Comparison of ENCODE assay signal across 1 cellular context in genomic region chr1:205294175-205294913, GRCh38.
A peak's percentile ranks its signal among the peaks of the same experiment; 100 is the strongest.
TF ChIP-seq lines count a peak whose summit lies in the region.

No MANE protein-coding gene starts in this region.

TF ChIP-seq in K562, 482 proteins besides CTCF, POLR2A, EP300 and RAD21 (continued from another document and continues in another):
- no peak for TF ChIP-seq ELK1 (CRISPR knock-in tag; IDR thresholded peaks at IDR 0.05)
- TF ChIP-seq PHTF2 (CRISPR knock-in tag; IDR thresholded peaks at IDR 0.05), result no peak
- TF ChIP-seq SETDB1 (IDR thresholded peaks at IDR 0.05; ENCODE audit: low read length), result no peak
- no peak for TF ChIP-seq ZBTB17 (CRISPR knock-in tag; IDR thresholded peaks at IDR 0.05)
- no peak for TF ChIP-seq GTF2E2 (tag; IDR thresholded peaks at IDR 0.05)
- TF ChIP-seq ZBTB26 (CRISPR knock-in tag; IDR thresholded peaks at IDR 0.05), result no peak
- no peak for TF ChIP-seq ZNF347 (CRISPR knock-in tag; IDR thresholded peaks at IDR 0.05; ENCODE audit: low read depth)
- TF ChIP-seq MGA (IDR thresholded peaks at IDR 0.05), result 0 out of 2 replicates have a peak, but pooled peaks have one; percentile 14
- peak; percentile 55 for TF ChIP-seq FOS (IDR thresholded peaks at IDR 0.05; ENCODE audit: extremely low read depth, insufficient read length)
- TF ChIP-seq PRPF4 (IDR thresholded peaks at IDR 0.05; ENCODE audit: insufficient read depth, low read depth, low read length, poor library complexity, severe bottlenecking), result no peak
- no peak for TF ChIP-seq TRIM28 (IDR thresholded peaks at IDR 0.05)
- TF ChIP-seq SMAD2 (IDR thresholded peaks at IDR 0.05; ENCODE audit: low read depth, low read length), result no peak
- TF ChIP-seq SRSF7 (optimal IDR thresholded peaks at IDR 0.05; ENCODE audit: low read depth, low read length), result no peak
- TF ChIP-seq RBM15 (IDR thresholded peaks at IDR 0.05; ENCODE audit: insufficient read depth, low read length), result no peak
- TF ChIP-seq ILF3 (IDR thresholded peaks at IDR 0.05; ENCODE audit: borderline replicate concordance), result no peak
- no peak for TF ChIP-seq HLTF (IDR thresholded peaks at IDR 0.05)
- TF ChIP-seq CBFA2T3 (IDR thresholded peaks at IDR 0.05), result peak; percentile 19; the same call in 1 of the 2 replicates
- TF ChIP-seq ZNF518B (CRISPR knock-in tag; IDR thresholded peaks at IDR 0.05), result no peak
- TF ChIP-seq SOX6 (IDR thresholded peaks at IDR 0.05), result 0 out of 2 replicates have a peak, but pooled peaks have one; percentile 33
- TF ChIP-seq WHSC1 (IDR thresholded peaks at IDR 0.05; ENCODE audit: low read length), result no peak
- TF ChIP-seq SAP30 (IDR thresholded peaks at IDR 0.05; ENCODE audit: borderline replicate concordance, insufficient read depth, low read depth, low read length, poor library complexity, severe bottlenecking), result no peak
- no peak for TF ChIP-seq ZFP36 (IDR thresholded peaks at IDR 0.05; ENCODE audit: low read depth, low read length, partially characterized antibody)
- TF ChIP-seq ZFP91 (CRISPR knock-in tag; IDR thresholded peaks at IDR 0.05), result no peak
- TF ChIP-seq ZNF592 (IDR thresholded peaks at IDR 0.05), result no peak
- TF ChIP-seq E2F1 (CRISPR knock-in tag; IDR thresholded peaks at IDR 0.05), result no peak
- TF ChIP-seq NFYB (IDR thresholded peaks at IDR 0.05; ENCODE audit: extremely low read depth, insufficient read length), result no peak
- TF ChIP-seq NR2C1 (IDR thresholded peaks at IDR 0.05), result no peak
- no peak for TF ChIP-seq NR2C1 (tag; IDR thresholded peaks at IDR 0.05)
- peak; percentile 64 for TF ChIP-seq ATF7 (IDR thresholded peaks at IDR 0.05)
